ENCODE assay signal across 10 cellular contexts in the genomic region with DNA sequence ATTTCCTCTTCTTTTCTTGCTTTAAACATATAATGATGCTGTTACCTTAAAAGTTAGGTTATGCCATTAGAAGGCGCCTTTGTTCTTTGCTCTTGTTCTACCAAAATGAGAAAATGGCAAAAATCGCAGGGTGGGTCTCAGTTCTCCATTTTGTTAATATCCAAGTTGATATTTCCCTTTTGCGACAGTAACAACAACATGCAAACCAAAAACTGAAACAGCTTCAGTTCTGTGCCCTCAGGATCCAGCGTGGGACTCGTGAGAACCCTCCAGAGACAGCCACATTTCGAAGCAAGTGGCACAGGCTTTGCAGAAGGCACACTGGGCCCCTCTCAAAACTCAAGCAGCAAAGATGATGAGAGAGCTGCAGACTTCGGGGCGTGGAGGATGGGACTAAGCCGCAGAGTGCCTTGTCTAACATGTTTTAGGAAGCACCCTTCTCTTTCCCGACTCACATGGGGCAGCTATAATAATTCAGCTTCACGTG. TPM values are rescaled to one million over a fixed set of nuclear protein-coding genes. Genes with fewer than 3 reads are reported as not detected.
A peak's percentile ranks its signal among the peaks of the same experiment; 100 is the strongest.
DNase-seq lines count a peak whose midpoint lies in the region; ATAC-seq, FAIRE-seq and TF ChIP-seq lines count a peak whose summit lies in the region.
"Had no signal": no experiment of that assay in that cellular context is flagged by ENCODE, and none has a peak within 500 bp of the region (broad histone marks: within the 10 kb centered on the region; RNA-seq: fewer than 3 reads in every experiment).

No MANE protein-coding gene starts in this region.

- H3K27ac ChIP-seq in DND-41 (ENCODE audit: low read length) (peak overlapping the region; percentile 88), K562 (ENCODE audit: extremely low read depth, low read depth, low read length) (peak overlapping the region; percentile 51; the same call in 2 of the 3 replicates), osteoblast (ENCODE audit: low read depth, low read length) (no peak overlapping the region)

- H2AFZ ChIP-seq in DND-41 (ENCODE audit: low read depth, low read length) (peak overlapping the region; percentile 68), K562 (ENCODE audit: low read depth, low read length) (peak overlapping the region; percentile 77), osteoblast (ENCODE audit: low read length) (no peak overlapping the region)

- TF ChIP-seq POLR2A in K562 (conservative IDR thresholded peaks at IDR 0.05) = no peak

- H3K4me2 ChIP-seq in DND-41 (ENCODE audit: insufficient read depth, low read length) = peak overlapping the region; percentile 53
- peak overlapping the region; percentile 32 for H3K4me2 ChIP-seq in K562 (ENCODE audit: insufficient read depth, low read length)
- peak overlapping the region; percentile 53 for H3K4me2 ChIP-seq in osteoblast (ENCODE audit: insufficient read depth, low read length)

- peak; percentile 23 for FAIRE-seq in K562 (lab: Jason Lieb, UNC)

- H3K4me1 ChIP-seq in DND-41 (ENCODE audit: insufficient read depth, low read length) (peaks cover 32% of the 10 kb centered on the region), K562 (replicated peaks in 1 of 2; ENCODE audit: control insufficient read depth in 2 of 2, insufficient read depth in 2 of 2, low read length in 2 of 2) (peaks cover 7 to 58% of the 10 kb centered on the region in 2 experiments; a peak in 4 of 5 replicates), osteoblast (ENCODE audit: insufficient read depth, low read length) (peaks cover 5% of the 10 kb centered on the region)

- no peaks in the 10 kb centered on the region for H3K9me3 ChIP-seq in DND-41 (ENCODE audit: insufficient read depth, low read length, severe bottlenecking)
- no peaks in the 10 kb centered on the region for H3K9me3 ChIP-seq in K562 (replicated peaks; ENCODE audit: control insufficient read depth, insufficient read depth, low read depth, low read length)
- no peaks in the 10 kb centered on the region for H3K9me3 ChIP-seq in osteoblast (ENCODE audit: low read depth, low read length)

- no TSS peak for BruUV-seq in K562 (replicated peaks; lab: Mats Ljungman, UMichigan)

- CTCF ChIA-PET in K562 (lab: Yijun Ruan, JAX; ENCODE audit: low intra/inter-chr PET ratio) = no interaction called here

- 36% methylated on average over 10 of the region's 11 CpGs for WGBS in K562 (ENCODE audit: insufficient coverage, low coverage, missing lambda C conversion rate)

- H4K20me1 ChIP-seq in DND-41 (ENCODE audit: insufficient read depth, low read length) = no peaks in the 10 kb centered on the region
- no peaks in the 10 kb centered on the region for H4K20me1 ChIP-seq in K562 (replicated peaks; ENCODE audit: control insufficient read depth, insufficient read depth, low read length)
- H4K20me1 ChIP-seq in osteoblast (ENCODE audit: insufficient read depth, low read length) = no peaks in the 10 kb centered on the region

- DNase-seq in DND-41 (peak; percentile 62), Kasumi-1 (lab: John Stamatoyannopoulos, UW) (peak; percentile 91 to 95), K562 (ENCODE audit: extremely low read depth in 1 of 4, low spot score in 3 of 4) (no peak), osteoblast (ENCODE audit: insufficient read length, low spot score, missing footprints) (no peak), HT-29 (ENCODE audit: low spot score) (no peak), HuH-7.5 (ENCODE audit: low spot score) (no peak)
- DNase-seq: NCI-H446 had no signal

- TF ChIP-seq EP300 in K562 (IDR thresholded peaks at IDR 0.05; ENCODE audit: low read length) = no peak

- no peaks in the 10 kb centered on the region for H3K79me2 ChIP-seq in DND-41 (ENCODE audit: insufficient read depth, low read length)
- H3K79me2 ChIP-seq in K562 (ENCODE audit: control insufficient read depth, insufficient read depth, low read length) = peaks cover 5% of the 10 kb centered on the region; the same call in 1 of the 3 replicates
- H3K79me2 ChIP-seq in osteoblast (ENCODE audit: insufficient read depth, low read length) = no peaks in the 10 kb centered on the region

- ATAC-seq in DND-41 (ENCODE audit: insufficient read depth, low read depth) (peak; percentile 57), K562 (no peak), HG03457 (IDR thresholded peaks at IDR 0.05; ENCODE audit: unreplicated experiment) (no peak), GM18868 (IDR thresholded peaks at IDR 0.05; ENCODE audit: unreplicated experiment) (no peak)

- no peaks in the 10 kb centered on the region for H3K9me1 ChIP-seq in K562 (ENCODE audit: control insufficient read depth, insufficient read depth, low read length)

- TF ChIP-seq RAD21 in K562 (CRISPR knock-in tag; conservative IDR thresholded peaks at IDR 0.05 in 1 of 2, IDR thresholded peaks at IDR 0.05 in 1 of 2) = no peak

- peak overlapping the region; percentile 54 for H3K9ac ChIP-seq in DND-41 (ENCODE audit: low read depth, low read length)
- H3K9ac ChIP-seq in K562 (ENCODE audit: insufficient read depth in 1 of 2, low read depth in 2 of 2, low read length in 2 of 2) = 0 out of 4 replicates have a peak overlapping the region, but pooled peaks of 1 of the 2 experiments have one; percentile 58

- H3K4me3 ChIP-seq in DND-41 (ENCODE audit: low read depth in 1 of 2, low read length in 2 of 2) (peak overlapping the region in 1 of 2 experiments; percentile 47; a peak in 2 of 4 replicates), K562 (no peak overlapping the region), osteoblast (ENCODE audit: insufficient read depth, low read length) (no peak overlapping the region)

- H3K36me3 ChIP-seq in DND-41 (ENCODE audit: insufficient read depth, low read length) = no peaks in the 10 kb centered on the region
- no peaks in the 10 kb centered on the region for H3K36me3 ChIP-seq in K562 (ENCODE audit: control insufficient read depth, insufficient read depth, low read length)
- no peaks in the 10 kb centered on the region for H3K36me3 ChIP-seq in osteoblast (ENCODE audit: insufficient read depth, low read length)

- intact Hi-C loops in K562 (cut with micrococcal nuclease) = loop anchor here (2.0 to 5.0 kb wide), 2 partner anchors 24 to 33 kb away; a partner anchor contains a TSS

- TF ChIP-seq CTCF in DND-41 (IDR thresholded peaks at IDR 0.05; ENCODE audit: borderline replicate concordance, extremely low read depth, low read length, poor library complexity, severe bottlenecking) (no peak), K562 (IDR thresholded peaks at IDR 0.05 in 2 of 3, conservative IDR thresholded peaks at IDR 0.05 in 1 of 3; ENCODE audit: insufficient read depth in 2 of 3, low read depth in 1 of 3, low read length in 3 of 3) (no peak), osteoblast (IDR thresholded peaks at IDR 0.05; ENCODE audit: extremely low read depth, low read depth, low read length) (no peak)

- in situ Hi-C loops in K562 (cut with MboI) = no loop called here

- no peaks in the 10 kb centered on the region for H3K27me3 ChIP-seq in DND-41 (ENCODE audit: insufficient read depth, low read length, poor library complexity)
- H3K27me3 ChIP-seq in K562 (ENCODE audit: control insufficient read depth in 2 of 2, insufficient read depth in 2 of 2, low read length in 2 of 2) = no peaks in the 10 kb centered on the region
- no peaks in the 10 kb centered on the region for H3K27me3 ChIP-seq in osteoblast (ENCODE audit: insufficient read depth, low read length)

- POLR2A ChIA-PET in K562 (lab: Yijun Ruan, JAX) = interaction anchor here (0.6 kb wide), 1 partner anchor 12 kb away, joined by 3 read pairs; no protein-coding TSS in a partner anchor

RNA-seq across cellular contexts. Expression of a gene that starts 33.0 kb away (rescaled TPM):
- total RNA-seq in K562 (2011; cell fraction: chromatin; rRNA removed; ENCODE audit: low replicate concordance) = 47.9 and 68.9 TPM in 2 replicates
- 34.0 and 42.2 TPM in 2 replicates for total RNA-seq in K562 (2011; cell fraction: nucleolus; rRNA removed)
- 32.6 and 56.7 TPM in 2 replicates for total RNA-seq in K562 (2011; cell fraction: nucleoplasm; rRNA removed)
- 10.6 and 10.7 TPM in 2 replicates for total RNA-seq in K562 (2014; rRNA removed)
- total RNA-seq in K562 (2014; rRNA removed; fragmentation: Illumina TruSeq; extraction: Trizol) = 14.6 TPM in 2 replicates
- total RNA-seq in K562 (2015; rRNA removed; fragmentation: Illumina TruSeq; extraction: Trizol) = 18.6 and 19.4 TPM in 2 replicates
- total RNA-seq in K562 (2021) = 22.2 and 24.1 TPM in 2 replicates
- polyA plus RNA-seq in K562 (2011; rRNA removed) = 28.5 and 42.2 TPM in 2 replicates
- polyA plus RNA-seq in K562 (2011; cell fraction: cytosol; rRNA removed) = 17.2 and 28.3 TPM in 2 replicates
- polyA plus RNA-seq in K562 (2011; cell fraction: nucleus; rRNA removed) = 88.9 and 151 TPM in 2 replicates
- polyA plus RNA-seq in K562 (2012) = 30.9 and 61.7 TPM in 2 replicates
- polyA plus RNA-seq in K562 (2014; fragmentation: Illumina TruSeq; extraction: Trizol) = 23.6 and 31.3 TPM in 2 replicates
- polyA plus RNA-seq in K562 (2014; fragmentation: Nextera tagmentation; extraction: Ambion mirVana) = 1 to 10 TPM; 4.0 to 5.2 TPM
- polyA plus RNA-seq in K562 (2014; rRNA removed) = 12.6 and 14.1 TPM in 2 replicates
- polyA minus RNA-seq in K562 (2011; rRNA and poly(A)+ RNA removed) = 50.8 and 77.5 TPM in 2 replicates
- 19.4 and 21.4 TPM in 2 replicates for polyA minus RNA-seq in K562 (2011; cell fraction: cytosol; rRNA and poly(A)+ RNA removed)
- polyA minus RNA-seq in K562 (2011; cell fraction: nucleus; rRNA and poly(A)+ RNA removed) = 96.3 and 210 TPM in 2 replicates
- not detected in 2 replicates for total RNA-seq in osteoblast
- not detected in 2 replicates for total RNA-seq in HT-29 (2014; rRNA removed; shearing (Covaris generic))
- total RNA-seq: renal cortical epithelial cell had no signal

RNA-seq across cellular contexts. Expression of a gene that starts 58.6 kb away (rescaled TPM):
- total RNA-seq in K562 (2011; cell fraction: chromatin; rRNA removed; ENCODE audit: low replicate concordance) = not detected in 2 replicates
- not detected in 2 replicates for total RNA-seq in K562 (2011; cell fraction: nucleolus; rRNA removed)
- total RNA-seq in K562 (2011; cell fraction: nucleoplasm; rRNA removed) = not detected in 2 replicates
- total RNA-seq in K562 (2014; rRNA removed) = not detected in 2 replicates
- not detected in 2 replicates for total RNA-seq in K562 (2014; rRNA removed; fragmentation: Illumina TruSeq; extraction: Trizol)
- total RNA-seq in K562 (2015; rRNA removed; fragmentation: Illumina TruSeq; extraction: Trizol) = not detected in 2 replicates
- not detected in 2 replicates for total RNA-seq in K562 (2021)
- polyA plus RNA-seq in K562 (2011; rRNA removed) = not detected in 2 replicates
- not detected in 2 replicates for polyA plus RNA-seq in K562 (2011; cell fraction: cytosol; rRNA removed)
- not detected in 2 replicates for polyA plus RNA-seq in K562 (2011; cell fraction: nucleus; rRNA removed)
- polyA plus RNA-seq in K562 (2012) = not detected in 2 replicates
- not detected in 2 replicates for polyA plus RNA-seq in K562 (2014; fragmentation: Illumina TruSeq; extraction: Trizol)
- polyA plus RNA-seq in K562 (2014; fragmentation: Nextera tagmentation; extraction: Ambion mirVana) = not detected
- not detected in 2 replicates for polyA plus RNA-seq in K562 (2014; rRNA removed)
- not detected in 2 replicates for polyA minus RNA-seq in K562 (2011; rRNA and poly(A)+ RNA removed)
- polyA minus RNA-seq in K562 (2011; cell fraction: cytosol; rRNA and poly(A)+ RNA removed) = not detected in 2 replicates
- polyA minus RNA-seq in K562 (2011; cell fraction: nucleus; rRNA and poly(A)+ RNA removed) = not detected in 2 replicates
- total RNA-seq in osteoblast = under 0.01 TPM in 2 replicates
- not detected in 2 replicates for total RNA-seq in HT-29 (2014; rRNA removed; shearing (Covaris generic))
- total RNA-seq: renal cortical epithelial cell had no signal

Comparison
In these comparisons a context has a peak if more than half of its experiments do, and no peak if none do; other contexts are left out.
1. DNase-seq: peak in DND-41 (single experiment) and Kasumi-1 (2 of 2); none in K562 (0 of 4), osteoblast (single experiment), HT-29 (single experiment) and HuH-7.5 (single experiment).
2. RNA of a gene that starts 33.0 kb away (total RNA-seq): 10.6 to 68.9 TPM in K562; not detected in osteoblast and not detected in HT-29; every median in the first group is over 10 times any median in the second.
3. Peak in every context shown above with its lines, with median percentiles within 50 percentile points of each other: H3K4me2 ChIP-seq.